8 cellular contexts compared by ENCODE assay signal in the genomic region with DNA sequence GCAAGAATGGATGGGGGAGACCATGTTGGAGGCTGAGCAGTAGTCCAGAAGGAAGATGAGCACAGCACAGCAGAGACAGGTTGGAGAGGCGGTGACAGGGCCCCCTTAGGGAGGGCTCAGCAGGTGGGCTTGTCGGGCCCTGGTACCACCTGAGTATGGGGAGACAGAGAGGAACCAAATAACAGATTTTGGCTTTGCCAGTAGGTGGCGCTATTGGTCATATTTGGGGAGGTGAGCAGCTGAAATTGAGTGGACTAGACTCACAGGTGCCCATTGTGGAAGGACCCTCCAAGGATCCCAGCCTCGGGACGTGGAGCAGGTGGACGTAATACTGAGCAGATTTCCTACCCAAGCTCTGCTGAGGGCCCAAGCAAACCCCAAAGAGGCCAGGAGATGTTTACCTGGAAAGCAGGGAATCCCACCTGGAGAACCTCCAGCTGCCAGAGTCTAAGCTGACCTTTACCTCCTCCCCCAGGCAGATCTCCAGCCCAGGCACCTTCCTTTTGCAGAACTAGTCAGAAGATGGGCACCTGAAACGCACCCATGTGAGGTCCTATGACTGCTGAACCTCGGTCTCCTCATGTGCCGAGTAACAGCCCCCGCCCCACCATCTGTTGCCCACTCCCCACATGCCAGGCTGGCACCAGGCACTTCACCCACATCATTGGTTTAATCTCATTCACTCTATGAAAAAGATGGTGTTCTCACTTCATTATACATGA. TPM values are rescaled to one million over a fixed set of nuclear protein-coding genes. Genes with fewer than 3 reads are reported as not detected.
DNase-seq lines count a peak whose midpoint lies in the region; ATAC-seq and TF ChIP-seq lines count a peak whose summit lies in the region.

No MANE protein-coding gene starts in this region.

- no peaks in the 10 kb centered on the region for H3F3A ChIP-seq in Loucy (ENCODE audit: low read depth)

- H4K20me1 ChIP-seq in Loucy (ENCODE audit: insufficient read depth, low read length, poor library complexity, severe bottlenecking), result no peaks in the 10 kb centered on the region

- H3K79me2 ChIP-seq in Loucy (ENCODE audit: insufficient read depth, low read length), result no peaks in the 10 kb centered on the region

- H3K4me3 ChIP-seq in Loucy (ENCODE audit: low read length, poor library complexity, severe bottlenecking) (no peak overlapping the region), SJSA1 (no peak overlapping the region), prostate gland (no peak overlapping the region)

- no peak for TF ChIP-seq POLR2A in prostate gland (IDR thresholded peaks at IDR 0.05)

- intact Hi-C loops in head of caudate nucleus (cut with DNase I), result loop anchor here (5.0 kb wide), 1 partner anchor 323 kb away; no protein-coding TSS in a partner anchor
- intact Hi-C loops in prostate gland (cut with DNase I), result loop anchor here (5.0 kb wide), 1 partner anchor 252 kb away; no protein-coding TSS in a partner anchor

- H3K36me3 ChIP-seq in Loucy (ENCODE audit: insufficient read depth, low read length) (no peaks in the 10 kb centered on the region), SJSA1 (no peaks in the 10 kb centered on the region), prostate gland (no peaks in the 10 kb centered on the region)

- H3K9me3 ChIP-seq in Loucy (ENCODE audit: insufficient read depth, low read depth, low read length) (no peaks in the 10 kb centered on the region), SJSA1 (replicated peaks) (no peaks in the 10 kb centered on the region), prostate gland (no peaks in the 10 kb centered on the region)

- H3K27ac ChIP-seq in SJSA1 (no peak overlapping the region), prostate gland (no peak overlapping the region)

- H3K9ac ChIP-seq in Loucy (ENCODE audit: low read depth, low read length, poor library complexity, severe bottlenecking), result no peak overlapping the region

- no peak for ATAC-seq in GM19023 (IDR thresholded peaks at IDR 0.05; ENCODE audit: unreplicated experiment)

- no peak overlapping the region for H3K4me2 ChIP-seq in Loucy (ENCODE audit: low read depth, low read length, poor library complexity, severe bottlenecking)

- 47% methylated on average over 10 of the region's 10 CpGs for WGBS in prostate gland

- DNase-seq in DMS79 (lab: John Stamatoyannopoulos, UW) (peak; percentile 7), SJSA1 (ENCODE audit: low read depth in 1 of 2, low spot score in 2 of 2) (peak; percentile 54 to 77), head of caudate nucleus (peak in 36 of 42 donors; percentile 40 to 94 (median 78)), prostate gland (ENCODE audit: low spot score) (peak; percentile 58), GF-D8 (lab: John Stamatoyannopoulos, UW) (no peak)
- DNase-seq in activated naive CD4-positive, alpha-beta T cell treated with Interleukin-2 at 50 U/mL for 16 hours, result peak; percentile 58

- no peak overlapping the region for H2AFZ ChIP-seq in Loucy (ENCODE audit: low read length)

- H3K4me1 ChIP-seq in Loucy (ENCODE audit: insufficient read depth, low read length, poor library complexity, severe bottlenecking) (peaks cover under 1% of the 10 kb centered on the region), SJSA1 (replicated peaks) (no peaks in the 10 kb centered on the region), prostate gland (replicated peaks) (no peaks in the 10 kb centered on the region)

- peak; percentile 87 for TF ChIP-seq CTCF in Loucy (conservative IDR thresholded peaks at IDR 0.05; ENCODE audit: low read length)
- peak; percentile 60 to 84 (median 66) for TF ChIP-seq CTCF in prostate gland (IDR thresholded peaks at IDR 0.05)

- no peaks in the 10 kb centered on the region for H3K9me2 ChIP-seq in Loucy (replicated peaks; ENCODE audit: low read depth, low read length)

- no peaks in the 10 kb centered on the region for H3K27me3 ChIP-seq in Loucy (ENCODE audit: insufficient read depth, low read length, poor library complexity, severe bottlenecking)
- H3K27me3 ChIP-seq in SJSA1 (replicated peaks), result no peaks in the 10 kb centered on the region
- H3K27me3 ChIP-seq in prostate gland (replicated peaks; ENCODE audit: insufficient read depth), result no peaks in the 10 kb centered on the region

RNA-seq across cellular contexts. Expression of gene CORO2B, which starts 24.6 kb away (rescaled TPM):
- not detected in 2 replicates for total RNA-seq in SJSA1 (2014; rRNA removed; shearing (Covaris generic))
- total RNA-seq in prostate gland, result 1 to 10 TPM in 1 of 2 donors, under 1 TPM in 1; 0.50 to 1.4 TPM
